Comparison of ENCODE assay signal across 7 cellular contexts in the genomic region with DNA sequence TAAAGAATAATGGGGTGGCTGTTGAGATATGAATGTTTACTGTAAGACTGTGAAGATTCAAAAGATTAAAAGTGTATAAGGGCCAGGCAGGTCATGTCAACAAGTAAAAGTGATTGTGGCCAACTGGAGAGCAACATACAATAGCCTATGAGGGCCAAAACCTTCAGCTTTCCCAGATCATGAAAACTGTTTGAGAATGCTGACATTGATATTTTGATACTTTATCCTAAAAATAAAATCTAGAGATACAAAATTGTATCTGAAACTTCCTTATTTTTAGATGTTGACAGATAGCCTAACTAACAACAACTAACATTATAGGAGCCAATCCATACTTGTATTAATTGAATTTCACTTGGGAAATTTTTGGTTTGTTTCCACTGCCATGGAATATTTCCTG.
"Had no signal": no experiment of that assay in that cellular context is flagged by ENCODE, and none has a peak within 500 bp of the region (broad histone marks: within the 10 kb centered on the region; RNA-seq: fewer than 3 reads in every experiment).

No MANE protein-coding gene starts in this region.

- H3K4me3 Mint-ChIP-seq: IgD-negative memory B cell had no signal

- H3K4me2 ChIP-seq: KMS-11 had no signal

- DNase-seq: KBM-7, KG1 had no signal

- H3K9ac ChIP-seq: KMS-11 had no signal

- ATAC-seq: K562 had no signal

- H3K9me3 Mint-ChIP-seq: IgD-negative memory B cell had no signal

- H3K27ac Mint-ChIP-seq: IgD-negative memory B cell had no signal

- H3K27ac ChIP-seq: HL-60, KMS-11 had no signal

- FAIRE-seq: HTR-8/SVneo, K562 had no signal

- H3K4me3 ChIP-seq: K562 had no signal

- H3K4me1 Mint-ChIP-seq: IgD-negative memory B cell had no signal

- H3K36me3 Mint-ChIP-seq: IgD-negative memory B cell had no signal
